8 cellular contexts compared by ENCODE assay signal in the genomic region with DNA sequence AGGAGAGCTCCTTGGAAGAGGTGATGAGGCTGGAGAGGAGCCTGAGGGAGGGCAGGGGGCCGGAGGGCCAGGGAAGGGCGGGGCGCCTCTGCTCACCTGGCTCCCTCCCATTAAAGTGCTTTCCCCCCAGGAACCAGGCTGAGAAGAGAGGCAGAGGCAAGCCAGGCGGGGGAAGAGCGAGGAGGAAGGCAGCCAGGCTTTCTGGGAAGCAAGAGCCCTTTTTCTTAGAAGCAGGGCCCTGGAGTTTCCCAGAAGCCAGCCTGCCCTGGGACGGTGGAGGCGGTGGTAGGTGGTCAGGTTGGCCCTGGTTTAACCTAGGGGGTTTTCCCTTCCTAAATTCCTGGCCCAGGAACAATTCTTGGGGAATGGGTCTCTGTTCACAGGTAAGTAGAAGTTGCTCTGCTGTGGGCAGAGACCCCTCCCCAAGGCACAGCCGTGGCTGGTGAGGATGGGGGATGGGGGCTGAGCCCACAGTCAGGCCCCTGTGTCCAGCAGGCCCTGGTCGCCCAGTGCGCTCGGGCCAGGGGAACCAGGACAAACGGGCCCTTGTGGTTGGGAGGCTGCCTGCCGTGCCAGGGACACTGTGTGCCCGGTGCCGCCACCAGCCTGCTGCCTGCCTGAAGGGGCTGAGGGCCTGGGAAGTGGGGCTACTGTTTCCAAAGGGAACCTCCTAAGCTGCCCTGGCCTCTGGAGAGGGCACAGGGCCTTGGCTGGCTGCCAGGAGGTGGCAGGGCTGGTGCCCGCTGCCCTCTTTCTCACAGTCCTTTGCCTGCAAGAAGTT. TPM values are rescaled to one million over a fixed set of nuclear protein-coding genes. Genes with fewer than 3 reads are reported as not detected.
DNase-seq lines count a peak whose midpoint lies in the region; ATAC-seq and TF ChIP-seq lines count a peak whose summit lies in the region.

No MANE protein-coding gene starts in this region.

- intact Hi-C loops in activated CD4-positive, alpha-beta T cell treated with anti-CD3 and anti-CD28 coated beads, Interleukin-2, amount 10 ng/mL, durations not matched to agents 24 days and 14 days (cut with micrococcal nuclease): no loop called here

- H3K27ac Mint-ChIP-seq in activated CD4-positive, alpha-beta T cell treated with anti-CD3 and anti-CD28 coated beads, Interleukin-2, amount 10 ng/mL, durations not matched to agents 24 days and 14 days: peak overlapping the region; percentile 100

- no peak for TF ChIP-seq CTCF in lung (IDR thresholded peaks at IDR 0.05; ENCODE audit: control extremely low read depth, extremely low read depth)

- no peaks in the 10 kb centered on the region for H3K36me3 ChIP-seq in lung (ENCODE audit: control insufficient read depth in 2 of 2, insufficient read depth in 2 of 2, low read length in 2 of 2)

- no peaks in the 10 kb centered on the region for H3K27me3 ChIP-seq in lung (ENCODE audit: control insufficient read depth, insufficient read depth)

- peaks cover 15 to 46% of the 10 kb centered on the region in 2 donors for H3K4me1 ChIP-seq in lung (ENCODE audit: control insufficient read depth in 2 of 2, insufficient read depth in 2 of 2, low read length in 2 of 2)

- H3K36me3 Mint-ChIP-seq in activated CD4-positive, alpha-beta T cell treated with anti-CD3 and anti-CD28 coated beads, Interleukin-2, amount 10 ng/mL, durations not matched to agents 24 days and 14 days (ENCODE audit: low read depth): peaks cover 14% of the 10 kb centered on the region

- H3K4me3 Mint-ChIP-seq in activated CD4-positive, alpha-beta T cell treated with anti-CD3 and anti-CD28 coated beads, Interleukin-2, amount 10 ng/mL, durations not matched to agents 24 days and 14 days: peak overlapping the region; percentile 72

- H3K27me3 Mint-ChIP-seq in activated CD4-positive, alpha-beta T cell treated with anti-CD3 and anti-CD28 coated beads, Interleukin-2, amount 10 ng/mL, durations not matched to agents 24 days and 14 days: no peaks in the 10 kb centered on the region

- WGBS in lung, 2 donors: 69 to 85% methylated on average over 16 of the region's 16 CpGs

- ATAC-seq in lung (ENCODE audit: insufficient read depth, low FRiP score): no peak
- ATAC-seq in GM21576 (IDR thresholded peaks at IDR 0.05; ENCODE audit: unreplicated experiment): no peak
- ATAC-seq in GM18517 (IDR thresholded peaks at IDR 0.05; ENCODE audit: unreplicated experiment): no peak

- H3K4me1 Mint-ChIP-seq in activated CD4-positive, alpha-beta T cell treated with anti-CD3 and anti-CD28 coated beads, Interleukin-2, amount 10 ng/mL, durations not matched to agents 24 days and 14 days: peaks cover 63% of the 10 kb centered on the region

- no peaks in the 10 kb centered on the region for H3K9me3 ChIP-seq in lung (ENCODE audit: control insufficient read depth in 2 of 2, insufficient read depth in 1 of 2, low read length in 1 of 2)

- H3K27ac ChIP-seq in angular gyrus (ENCODE audit: low read depth, low read length): peak overlapping the region; percentile 100
- H3K27ac ChIP-seq in lung (ENCODE audit: low read depth in 1 of 2, low read length in 1 of 2): peak overlapping the region; percentile 62 to 87

- no peak overlapping the region for H3K4me3 ChIP-seq in lung

- peak; percentile 85 for DNase-seq in activated CD4-positive, alpha-beta T cell treated with anti-CD3 and anti-CD28 coated beads, Interleukin-2, amount 10 ng/mL, durations not matched to agents 24 days and 14 days
- no peak for DNase-seq in activated CD4-positive, alpha-beta T cell treated with anti-CD3 and anti-CD28 coated beads, Interleukin-2, amount 50 U/mL, for 1 hour
- no peak for DNase-seq in lung (ENCODE audit: low spot score)
- DNase-seq in superior temporal gyrus (ENCODE audit: extremely low spot score): peak; percentile 87
- no peak for DNase-seq in hepatic stellate cell (ENCODE audit: low spot score)

- no peaks in the 10 kb centered on the region for H3K9me3 Mint-ChIP-seq in activated CD4-positive, alpha-beta T cell treated with anti-CD3 and anti-CD28 coated beads, Interleukin-2, amount 10 ng/mL, durations not matched to agents 24 days and 14 days

RNA-seq across cellular contexts. Expression of gene RALGDS, which starts 16.6 kb away (rescaled TPM):
- total RNA-seq in activated CD4-positive, alpha-beta T cell treated with anti-CD3 and anti-CD28 coated beads, Interleukin-2, amount 10 ng/mL, durations not matched to agents 24 days and 14 days: 93.0 and 96.7 TPM in 2 replicates
- 10 to 100 TPM; 60.7 to 61.1 TPM for total RNA-seq in lung
- polyA plus RNA-seq in lung: 100 to 1,000 TPM in 1 of 2 donors, 10 to 100 TPM in 1; 49.5 to 145 TPM

RNA-seq across cellular contexts. Expression of gene GBGT1, which starts 26.1 kb away (rescaled TPM):
- total RNA-seq in activated CD4-positive, alpha-beta T cell treated with anti-CD3 and anti-CD28 coated beads, Interleukin-2, amount 10 ng/mL, durations not matched to agents 24 days and 14 days: 6.8 and 8.2 TPM in 2 replicates
- total RNA-seq in lung: 10 to 100 TPM in 1 of 2 donors, 1 to 10 TPM in 1; 6.1 to 42.9 TPM
- polyA plus RNA-seq in lung: 10 to 100 TPM; 14.8 to 31.6 TPM

Comparison
In these comparisons a context has a peak if more than half of its experiments do, and no peak if none do; other contexts are left out.
1. DNase-seq: peak in activated CD4-positive, alpha-beta T cell treated with anti-CD3 and anti-CD28 coated beads, Interleukin-2, amount 10 ng/mL, durations not matched to agents 24 days and 14 days (single experiment) and superior temporal gyrus (single experiment); none in activated CD4-positive, alpha-beta T cell treated with anti-CD3 and anti-CD28 coated beads, Interleukin-2, amount 50 U/mL, for 1 hour (single experiment), lung (single experiment) and hepatic stellate cell (single experiment).